ENCODE assay signal across 1 cellular context in genomic region chr3:55604846-55605245, GRCh38.
TF ChIP-seq lines count a peak whose summit lies in the region.

No MANE protein-coding gene starts in this region.

TF ChIP-seq in SK-N-SH, 30 proteins besides CTCF, POLR2A, EP300 and RAD21 (continued from another document):
- TF ChIP-seq ZBTB33 (IDR thresholded peaks at IDR 0.05; ENCODE audit: borderline replicate concordance, low read depth), result no peak
- TF ChIP-seq MXI1 (IDR thresholded peaks at IDR 0.05; ENCODE audit: low read depth, low read length), result no peak
- no peak for TF ChIP-seq RCOR1 (IDR thresholded peaks at IDR 0.05; ENCODE audit: low read length)
- no peak for TF ChIP-seq JUND (IDR thresholded peaks at IDR 0.05)
- no peak for TF ChIP-seq USF1 (IDR thresholded peaks at IDR 0.05; ENCODE audit: borderline replicate concordance, low read depth)
- TF ChIP-seq FOSL2 (IDR thresholded peaks at IDR 0.05; ENCODE audit: borderline replicate concordance, low read depth), result no peak
- TF ChIP-seq FOXJ3 (CRISPR knock-in tag; IDR thresholded peaks at IDR 0.05), result no peak
- no peak for TF ChIP-seq NRF1 (IDR thresholded peaks at IDR 0.05; ENCODE audit: low read depth, low read length)
- no peak for TF ChIP-seq PBX3 (IDR thresholded peaks at IDR 0.05)
- no peak for TF ChIP-seq IRF3 (IDR thresholded peaks at IDR 0.05; ENCODE audit: low read depth, low read length)
- TF ChIP-seq MEF2A (IDR thresholded peaks at IDR 0.05; ENCODE audit: borderline replicate concordance, low read depth), result no peak
- no peak for TF ChIP-seq SIN3A (IDR thresholded peaks at IDR 0.05; ENCODE audit: borderline replicate concordance, low read depth, low read length)
- no peak for TF ChIP-seq EZH2phosphoT487 (IDR thresholded peaks at IDR 0.05; ENCODE audit: borderline replicate concordance, low read depth)
